Comparison of ENCODE assay signal across 10 cellular contexts in genomic region chr15:59294961-59295741, GRCh38.
DNase-seq lines count a peak whose midpoint lies in the region; ATAC-seq, FAIRE-seq and TF ChIP-seq lines count a peak whose summit lies in the region.
"Had no signal": no experiment of that assay in that cellular context is flagged by ENCODE, and none has a peak within 500 bp of the region (broad histone marks: within the 10 kb centered on the region; RNA-seq: fewer than 3 reads in every experiment).

No MANE protein-coding gene starts in this region.

- POLR2A ChIA-PET in AG04449 (lab: Yijun Ruan, JAX): interaction anchor here (0.5 to 1.8 kb wide), 4 partner anchors 34 to 118 kb away, joined by 3 to 14 read pairs (median 4); partner anchors contain the start of gene MYO1E
- POLR2A ChIA-PET in H1 (lab: Charles Lee; ENCODE audit: partially characterized antibody): interaction anchor here (0.8 to 1.2 kb wide), 3 partner anchors 26 to 77 kb away, joined by 4 to 5 read pairs (median 4); partner anchors contain the start of gene MYO1E
- POLR2A ChIA-PET in CD4-positive, alpha-beta T cell (lab: Charles Lee): no interaction called here

- peaks cover 29% of the 10 kb centered on the region for H3K4me1 Mint-ChIP-seq in nephron
- H3K4me1 Mint-ChIP-seq in CD4-positive, alpha-beta T cell (ENCODE audit: low read depth): peaks cover 21% of the 10 kb centered on the region

- no peaks in the 10 kb centered on the region for H3K23me2 ChIP-seq in H1 (ENCODE audit: low read depth, low read length)

- H3K27ac Mint-ChIP-seq in nephron: peak overlapping the region in 2 of 3 experiments; percentile 5 to 11
- H3K27ac Mint-ChIP-seq in CD4-positive, alpha-beta T cell: no peak overlapping the region

- H4K20me1 ChIP-seq in H1 (replicated peaks in 1 of 2; ENCODE audit: control insufficient read depth in 1 of 2, insufficient read depth in 2 of 2, low read length in 2 of 2): peaks cover under 1 to 6% of the 10 kb centered on the region in 2 experiments

- peaks cover 10% of the 10 kb centered on the region for H3K79me1 ChIP-seq in H1 (ENCODE audit: low read depth, low read length)

- peak overlapping the region; percentile 48; the same call in 1 of the 2 replicates for H2AK5ac ChIP-seq in H1 (ENCODE audit: low read depth, low read length)

- H2BK5ac ChIP-seq in H1 (ENCODE audit: low read depth, low read length): 0 out of 2 replicates have a peak overlapping the region, but pooled peaks have one; percentile 10

- no peak for ATAC-seq in HG03469 (IDR thresholded peaks at IDR 0.05; ENCODE audit: unreplicated experiment)
- ATAC-seq in CD4-positive, alpha-beta T cell (ENCODE audit: poor library complexity): no peak

- H2BK120ac ChIP-seq in H1 (replicated peaks; ENCODE audit: low read depth, low read length): no peak overlapping the region

- no peaks in the 10 kb centered on the region for H3K9me3 ChIP-seq in H1 (ENCODE audit: insufficient read depth in 2 of 2, low read depth in 1 of 2, low read length in 1 of 2)
- H3K9me3 ChIP-seq in CD4-positive, alpha-beta T cell (ENCODE audit: control insufficient read depth, low read length): no peaks in the 10 kb centered on the region

- no peak overlapping the region for H3K23ac ChIP-seq in H1 (ENCODE audit: insufficient read length)

- no peak overlapping the region for H3K4ac ChIP-seq in H1 (replicated peaks; ENCODE audit: insufficient read length, low read depth, low read length)

- no peak overlapping the region for H4K8ac ChIP-seq in H1 (ENCODE audit: extremely low read depth, insufficient read depth, low read length)

- TF ChIP-seq CTCF in AG04449 (IDR thresholded peaks at IDR 0.05; ENCODE audit: insufficient read depth, low read length, missing control alignments) (no peak), H1 (IDR thresholded peaks at IDR 0.05; ENCODE audit: control extremely low read depth in 1 of 3, insufficient read depth in 1 of 3, low read depth in 1 of 3, low read length in 3 of 3) (no peak), nephron (IDR thresholded peaks at IDR 0.05; ENCODE audit: unreplicated experiment in 3 of 3) (no peak)
- no peak for TF ChIP-seq CTCF in CD4-positive, alpha-beta T cell (IDR thresholded peaks at IDR 0.05)

- no peak overlapping the region for H3K18ac ChIP-seq in H1 (ENCODE audit: extremely low read depth, low read length)

- H3K36me3 Mint-ChIP-seq in nephron (ENCODE audit: low read depth): no peaks in the 10 kb centered on the region
- no peaks in the 10 kb centered on the region for H3K36me3 Mint-ChIP-seq in CD4-positive, alpha-beta T cell (ENCODE audit: low read depth)

- intact Hi-C loops in CD4-positive, alpha-beta T cell (cut with DNase I, micrococcal nuclease): no loop called here

- no peak for TF ChIP-seq POLR2A in H1 (IDR thresholded peaks at IDR 0.05; ENCODE audit: control extremely low read depth in 1 of 2, low read depth in 2 of 2, low read length in 2 of 2)

- no peak overlapping the region for H2BK15ac ChIP-seq in H1 (ENCODE audit: low read length)

- H3K4me2 ChIP-seq in H1 (ENCODE audit: insufficient read depth in 1 of 2, low read depth in 2 of 2, low read length in 2 of 2): no peak overlapping the region

- no peak overlapping the region for H4K91ac ChIP-seq in H1 (replicated peaks; ENCODE audit: insufficient read length, low read length)

- DNase-seq in AG04449 (ENCODE audit: low read depth, low spot score): peak; percentile 92
- peak; percentile 80 for DNase-seq in NCI-H2227 (lab: John Stamatoyannopoulos, UW; ENCODE audit: unreplicated experiment)
- no peak for DNase-seq in H1 (ENCODE audit: low read depth in 1 of 2, low spot score in 2 of 2)
- DNase-seq in OCI-M1 (lab: John Stamatoyannopoulos, UW): no peak
- DNase-seq in cerebellar cortex (ENCODE audit: low spot score): no peak
- DNase-seq in CD4-positive, alpha-beta T cell: no peak
- DNase-seq: amygdala, DMS79 had no signal

- H3K27me3 Mint-ChIP-seq in nephron (ENCODE audit: low read depth): no peaks in the 10 kb centered on the region
- H3K27me3 Mint-ChIP-seq in CD4-positive, alpha-beta T cell: no peaks in the 10 kb centered on the region

- H2AFZ ChIP-seq in H1 (ENCODE audit: low read length): no peak overlapping the region

- H4K5ac ChIP-seq in H1 (ENCODE audit: insufficient read length, low read depth, low read length): no peak overlapping the region

- peaks cover 4 to 16% (median 10%) of the 10 kb centered on the region in 4 experiments; a peak in 6 of 7 replicates for H3K4me1 ChIP-seq in H1 (replicated peaks in 1 of 4; ENCODE audit: control insufficient read depth in 3 of 4, insufficient read depth in 4 of 4, low read length in 3 of 4)

- H2BK20ac ChIP-seq in H1 (ENCODE audit: low read length): no peak overlapping the region

- no peak overlapping the region; the same call in 1 of the 2 replicates for H2BK12ac ChIP-seq in H1 (ENCODE audit: low read depth, low read length)

- no peak overlapping the region for H3K14ac ChIP-seq in H1 (ENCODE audit: insufficient read length)

- WGBS in H1 (ENCODE audit: extremely low coverage in 1 of 2, insufficient coverage in 1 of 2, insufficient read length in 1 of 2, insufficient replicate concordance in 2 of 2, low coverage in 1 of 2, low lambda C conversion rate in 2 of 2, missing lambda C conversion rate in 1 of 2), 2 experiments: 94% methylated on average over 14 of the region's 14 CpGs; no CpG with 5 or more reads in 1 of the 2 experiments

- no peaks in the 10 kb centered on the region for H3K27me3 ChIP-seq in H1 (replicated peaks in 1 of 4; ENCODE audit: control insufficient read depth in 3 of 4, extremely low read depth in 1 of 4, insufficient read depth in 3 of 4, low read length in 3 of 4)
- H3K27me3 ChIP-seq in CD4-positive, alpha-beta T cell (ENCODE audit: control insufficient read depth, insufficient read depth, low read length): no peaks in the 10 kb centered on the region

- no peak overlapping the region for H3K56ac ChIP-seq in H1 (replicated peaks; ENCODE audit: insufficient read length, low read depth, low read length)

- no peak for TF ChIP-seq EP300 in H1 (IDR thresholded peaks at IDR 0.05; ENCODE audit: borderline replicate concordance in 1 of 2, low read depth in 2 of 2, low read length in 2 of 2)

- H3K36me3 ChIP-seq in H1 (ENCODE audit: control insufficient read depth in 2 of 4, insufficient read depth in 4 of 4, low read length in 3 of 4): no peaks in the 10 kb centered on the region

- TF ChIP-seq RAD21 in H1 (IDR thresholded peaks at IDR 0.05 in 1 of 2, conservative IDR thresholded peaks at IDR 0.05 in 1 of 2; ENCODE audit: low read depth in 2 of 2, low read length in 2 of 2): no peak

- no peak overlapping the region for H3K4me3 Mint-ChIP-seq in nephron
- H3K4me3 Mint-ChIP-seq in CD4-positive, alpha-beta T cell: no peak overlapping the region

- no peak overlapping the region for H3K27ac ChIP-seq in H1 (ENCODE audit: low read depth, low read length)
- H3K27ac ChIP-seq in CD4-positive, alpha-beta T cell (ENCODE audit: low read depth, low read length): no peak overlapping the region

- H3K9me3 Mint-ChIP-seq in nephron: no peaks in the 10 kb centered on the region
- no peaks in the 10 kb centered on the region for H3K9me3 Mint-ChIP-seq in CD4-positive, alpha-beta T cell

- H3K9ac ChIP-seq in H1 (replicated peaks in 1 of 4; ENCODE audit: extremely low read depth in 1 of 4, low read depth in 3 of 4, low read length in 3 of 4): no peak overlapping the region

- H3K79me2 ChIP-seq in H1 (ENCODE audit: control insufficient read depth in 1 of 2, insufficient read depth in 2 of 2, low read length in 2 of 2): peaks cover 0 to 67% of the 10 kb centered on the region in 2 experiments; a peak in 3 of 4 replicates

- no peak for FAIRE-seq in H1 (lab: Jason Lieb, UNC)

- no peak overlapping the region for H3K4me3 ChIP-seq in AG04449 (ENCODE audit: low read depth, low read length)
- no peak overlapping the region for H3K4me3 ChIP-seq in H1 (ENCODE audit: extremely low read depth in 1 of 4, insufficient read depth in 2 of 4, low read depth in 3 of 4, low read length in 4 of 4)

- CTCF ChIA-PET in AG04449 (lab: Yijun Ruan, JAX) (interaction anchor here (0.8 to 2.1 kb wide), 6 partner anchors 10 to 318 kb away, joined by 3 to 7 read pairs (median 4); no protein-coding TSS in a partner anchor), H1 (lab: Charles Lee; ENCODE audit: partially characterized antibody) (interaction anchor here (0.8 to 1.7 kb wide), 5 partner anchors 14 to 109 kb away, joined by 4 to 5 read pairs (median 5); no protein-coding TSS in a partner anchor)
- CTCF ChIA-PET in CD4-positive, alpha-beta T cell (lab: Charles Lee): no interaction called here

TF ChIP-seq in H1, 55 proteins besides CTCF, POLR2A, EP300 and RAD21 (continues in another document):
- TF ChIP-seq RXRA (IDR thresholded peaks at IDR 0.05; ENCODE audit: insufficient read depth, low read depth, low read length): no peak
- TF ChIP-seq EGR1 (IDR thresholded peaks at IDR 0.05; ENCODE audit: borderline replicate concordance, low read depth, low read length): no peak
- TF ChIP-seq BCL11A (IDR thresholded peaks at IDR 0.05; ENCODE audit: low read depth in 2 of 2, low read length in 2 of 2): no peak
- no peak for TF ChIP-seq CBX8 (IDR thresholded peaks at IDR 0.05; ENCODE audit: borderline replicate concordance, low read depth, low read length)
- TF ChIP-seq SP2 (IDR thresholded peaks at IDR 0.05; ENCODE audit: low read length): no peak
- no peak for TF ChIP-seq NRF1 (IDR thresholded peaks at IDR 0.05; ENCODE audit: low read depth, low read length)
- no peak for TF ChIP-seq JUN (IDR thresholded peaks at IDR 0.05; ENCODE audit: low read depth, low read length)
- no peak for TF ChIP-seq RNF2 (IDR thresholded peaks at IDR 0.05; ENCODE audit: borderline replicate concordance, low read depth, low read length, missing control alignments, poor library complexity, severe bottlenecking)
- no peak for TF ChIP-seq CBX5 (IDR thresholded peaks at IDR 0.05; ENCODE audit: low read depth, low read length)
- no peak for TF ChIP-seq SIRT6 (IDR thresholded peaks at IDR 0.05; ENCODE audit: low read length)

Comparison
In these comparisons a context has a peak if more than half of its experiments do, and no peak if none do; other contexts are left out.
1. DNase-seq: peak in AG04449 (single experiment) and NCI-H2227 (single experiment); none in H1 (0 of 2), OCI-M1 (single experiment), cerebellar cortex (single experiment) and CD4-positive, alpha-beta T cell (0 of 10).